10 cellular contexts compared by ENCODE assay signal in the genomic region with DNA sequence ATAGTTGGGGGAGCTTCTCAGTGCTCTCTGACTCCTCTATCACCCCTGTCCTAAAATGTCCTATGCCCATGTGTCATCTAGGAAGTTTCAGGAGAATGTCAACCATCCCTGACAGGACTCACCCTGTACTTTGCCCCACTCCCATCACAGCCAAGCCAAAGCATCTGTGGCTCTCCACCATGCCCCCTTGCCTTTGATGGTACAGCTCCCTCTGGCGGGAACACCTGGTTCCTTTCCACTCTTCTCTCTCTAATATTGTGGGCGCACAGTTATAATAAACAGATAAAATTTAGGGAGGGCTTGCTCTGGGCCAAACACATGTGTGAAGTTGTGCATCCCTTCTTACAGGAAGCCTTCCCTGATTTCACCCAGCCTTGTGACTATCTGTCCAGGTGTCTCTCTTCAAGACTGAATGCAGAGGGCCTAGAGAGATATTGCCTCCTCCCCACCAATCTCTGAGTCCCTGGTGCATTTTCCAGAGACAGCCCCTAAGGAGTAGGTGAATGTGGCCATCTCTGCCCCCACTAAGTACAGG.
DNase-seq lines count a peak whose midpoint lies in the region; ATAC-seq and TF ChIP-seq lines count a peak whose summit lies in the region.
"Had no signal": no experiment of that assay in that cellular context is flagged by ENCODE, and none has a peak within 500 bp of the region (broad histone marks: within the 10 kb centered on the region; RNA-seq: fewer than 3 reads in every experiment).

No MANE protein-coding gene starts in this region.

- peaks cover 7% of the 10 kb centered on the region for H3K4me1 Mint-ChIP-seq in activated CD8-positive, alpha-beta memory T cell treated with anti-CD3 and anti-CD28 coated beads, Interleukin-2, amount 10 ng/mL, durations not matched to agents 7 days and 5 days
- H3K4me1 Mint-ChIP-seq in nephron progenitor cell = no peaks in the 10 kb centered on the region

- ATAC-seq in activated CD8-positive, alpha-beta memory T cell treated with anti-CD3 and anti-CD28 coated beads, Interleukin-2, amount 10 ng/mL, durations not matched to agents 7 days and 5 days = peak; percentile 68
- peak; percentile 54 for ATAC-seq in HG02885 (IDR thresholded peaks at IDR 0.05; ENCODE audit: poor library complexity, unreplicated experiment)

- DNase-seq in activated CD8-positive, alpha-beta memory T cell treated with anti-CD3 and anti-CD28 coated beads, Interleukin-2, amount 10 ng/mL, durations not matched to agents 7 days and 5 days = peak; percentile 54
- no peak for DNase-seq in activated CD8-positive, alpha-beta memory T cell treated with anti-CD3 and anti-CD28 coated beads for 24 hours
- peak; percentile 12 for DNase-seq in activated CD4-positive, alpha-beta T cell treated with anti-CD3 and anti-CD28 coated beads, Interleukin-2, amount 50 U/mL, for 1 hour
- peak; percentile 30 for DNase-seq in nephron progenitor cell
- no peak for DNase-seq in amniotic stem cell (lab: John Stamatoyannopoulos, UW)
- no peak for DNase-seq in G401 (ENCODE audit: low spot score)
- DNase-seq in RKO (ENCODE audit: low spot score) = no peak
- DNase-seq: NCI-H1105 had no signal

- peaks cover 39% of the 10 kb centered on the region for H3K27me3 Mint-ChIP-seq in activated CD8-positive, alpha-beta memory T cell treated with anti-CD3 and anti-CD28 coated beads, Interleukin-2, amount 10 ng/mL, durations not matched to agents 7 days and 5 days
- H3K27me3 Mint-ChIP-seq in nephron progenitor cell (ENCODE audit: low read depth, poor library complexity) = peaks cover 72% of the 10 kb centered on the region

- H3K9me3 Mint-ChIP-seq in activated CD8-positive, alpha-beta memory T cell treated with anti-CD3 and anti-CD28 coated beads, Interleukin-2, amount 10 ng/mL, durations not matched to agents 7 days and 5 days (ENCODE audit: low read depth) = no peaks in the 10 kb centered on the region
- peaks cover 3% of the 10 kb centered on the region for H3K9me3 Mint-ChIP-seq in nephron progenitor cell
- H3K9me3 Mint-ChIP-seq: CD4-positive, alpha-beta T cell had no signal

- CTCF ChIA-PET in activated CD8-positive, alpha-beta memory T cell treated with anti-CD3 and anti-CD28 coated beads, Interleukin-2, amount 10 ng/mL, durations not matched to agents 7 days and 5 days (lab: Charles Lee) = interaction anchor here (1.0 to 1.3 kb wide), 3 partner anchors 59 to 77 kb away, joined by 3 to 9 read pairs (median 3); partner anchors contain the start of gene ISG20

- H3K4me3 Mint-ChIP-seq in activated CD8-positive, alpha-beta memory T cell treated with anti-CD3 and anti-CD28 coated beads, Interleukin-2, amount 10 ng/mL, durations not matched to agents 7 days and 5 days = no peak overlapping the region
- H3K4me3 Mint-ChIP-seq in nephron progenitor cell = no peak overlapping the region
- H3K4me3 Mint-ChIP-seq: CD4-positive, alpha-beta T cell had no signal

- no peak overlapping the region for H3K27ac Mint-ChIP-seq in activated CD8-positive, alpha-beta memory T cell treated with anti-CD3 and anti-CD28 coated beads, Interleukin-2, amount 10 ng/mL, durations not matched to agents 7 days and 5 days
- no peak overlapping the region for H3K27ac Mint-ChIP-seq in nephron progenitor cell
- H3K27ac Mint-ChIP-seq: CD4-positive, alpha-beta T cell had no signal

- in situ Hi-C loops in G401 (cut with HindIII; ENCODE audit: low sequenced_read_pairs) = no loop called here

- TF ChIP-seq CTCF in nephron progenitor cell (IDR thresholded peaks at IDR 0.05) = peak; percentile 39

- H3K36me3 Mint-ChIP-seq in activated CD8-positive, alpha-beta memory T cell treated with anti-CD3 and anti-CD28 coated beads, Interleukin-2, amount 10 ng/mL, durations not matched to agents 7 days and 5 days = no peaks in the 10 kb centered on the region
- no peaks in the 10 kb centered on the region for H3K36me3 Mint-ChIP-seq in nephron progenitor cell (ENCODE audit: low read depth)

Comparison
In these comparisons a context has a peak if more than half of its experiments do, and no peak if none do; other contexts are left out.
1. DNase-seq: peak in activated CD8-positive, alpha-beta memory T cell treated with anti-CD3 and anti-CD28 coated beads, Interleukin-2, amount 10 ng/mL, durations not matched to agents 7 days and 5 days (single experiment), activated CD4-positive, alpha-beta T cell treated with anti-CD3 and anti-CD28 coated beads, Interleukin-2, amount 50 U/mL, for 1 hour (single experiment) and nephron progenitor cell (single experiment); none in activated CD8-positive, alpha-beta memory T cell treated with anti-CD3 and anti-CD28 coated beads for 24 hours (single experiment), amniotic stem cell (single experiment), G401 (single experiment) and RKO (single experiment).